In genomic region chr6:69185276-69185675, GRCh38 we compare ENCODE assay signal across 28 cellular contexts.
"Had no signal": no experiment of that assay in that cellular context is flagged by ENCODE, and none has a peak within 500 bp of the region (broad histone marks: within the 10 kb centered on the region; RNA-seq: fewer than 3 reads in every experiment).

No MANE protein-coding gene starts in this region.

- DNase-seq: stimulated activated CD4-positive, alpha-beta T cell treated with anti-CD3 and anti-CD28 coated beads, Interleukin-2, amount 100 ng/mL, for 48 hours; stimulated activated CD4-positive, alpha-beta T cell treated with anti-CD3 and anti-CD28 coated beads, Interleukin-4, amount 100 ng/mL, for 1 hour; stimulated activated CD4-positive, alpha-beta T cell treated with anti-CD3 and anti-CD28 coated beads, Interleukin-4, amount 100 ng/mL, for 24 hours; stimulated activated CD4-positive, alpha-beta T cell treated with anti-CD3 and anti-CD28 coated beads, Interleukin-4, amount 100 ng/mL, for 4 hours; stimulated activated CD8-positive, alpha-beta memory T cell treated with anti-CD3 and anti-CD28 coated beads, Interleukin-4, amount 100 ng/mL, for 48 hours; stimulated activated naive B cell treated with anti-CD40 and anti-IgM and Interleukin-4, amounts not matched to agents 10 μg/mL and 1 μg/mL and 100 μg/mL, for 72 hours; stimulated activated naive CD4-positive, alpha-beta T cell; stimulated activated naive CD4-positive, alpha-beta T cell treated with Interleukin-2 at 50 U/mL for 16 hours; stimulated activated naive CD8-positive, alpha-beta T cell treated with anti-CD3 and anti-CD28 coated beads, Interleukin-15, amount 100 ng/mL, for 72 hours; stimulated activated naive CD8-positive, alpha-beta T cell treated with anti-CD3 and anti-CD28 coated beads, Interleukin-15, Interleukin-2, amounts not matched to agents 100 U/mL and 50 U/mL, for 24 hours; stomach; substantia nigra; testis; thyroid gland; tibial artery; transverse colon; trophoblast cell; upper lobe of left lung; upper lobe of right lung; uterus had no signal

- H3K27ac ChIP-seq: stomach, suprapubic skin, testis, thoracic aorta, thyroid gland, tibial artery, tibial nerve, transverse colon, upper lobe of left lung, upper lobe of right lung, uterus, vagina had no signal

- H3K27ac Mint-ChIP-seq: stimulated activated effector memory CD8-positive, alpha-beta T cell treated with anti-CD3 and anti-CD28 coated beads, Interleukin-12 subunit alpha, Interleukin-12 subunit beta, amount 100 ng/mL, for 72 hours; stimulated activated memory B cell treated with anti-CD40 and anti-IgM and Interleukin-4, amounts not matched to agents 10 μg/mL and 1 μg/mL and 100 μg/mL, for 72 hours; stimulated activated naive B cell treated with anti-CD40 and anti-IgM and Interleukin-4, amounts not matched to agents 10 μg/mL and 1 μg/mL and 100 μg/mL, for 72 hours; stimulated activated naive CD8-positive, alpha-beta T cell treated with anti-CD3 and anti-CD28 coated beads, Interleukin-15, amount 100 ng/mL, for 72 hours; stimulated activated naive CD8-positive, alpha-beta T cell treated with anti-CD3 and anti-CD28 coated beads, Interleukin-15, Interleukin-2, amounts not matched to agents 100 ng/mL and 50 ng/mL, for 24 hours; type B pancreatic cell had no signal

- H3K36me3 ChIP-seq: stomach, suprapubic skin, thoracic aorta, thyroid gland, tibial artery, tibial nerve, transverse colon, upper lobe of left lung, upper lobe of right lung, uterus, vagina had no signal

- H3K9me3 ChIP-seq: suprapubic skin, testis, thoracic aorta, thyroid gland, tibial artery, tibial nerve, transverse colon, upper lobe of left lung, upper lobe of right lung, uterus, vagina had no signal

- H3K4me3 ChIP-seq: stomach, suprapubic skin, testis, thoracic aorta, thyroid gland, tibial artery, tibial nerve, transverse colon, upper lobe of left lung, upper lobe of right lung, uterus, vagina had no signal

- H3K9me3 Mint-ChIP-seq: stimulated activated memory B cell treated with anti-CD40 and anti-IgM and Interleukin-4, amounts not matched to agents 10 μg/mL and 1 μg/mL and 100 μg/mL, for 72 hours; stimulated activated naive B cell treated with anti-CD40 and anti-IgM and Interleukin-4, amounts not matched to agents 10 μg/mL and 1 μg/mL and 100 μg/mL, for 72 hours; stimulated activated naive CD8-positive, alpha-beta T cell treated with anti-CD3 and anti-CD28 coated beads, Interleukin-15, amount 100 ng/mL, for 72 hours; stimulated activated naive CD8-positive, alpha-beta T cell treated with anti-CD3 and anti-CD28 coated beads, Interleukin-15, Interleukin-2, amounts not matched to agents 100 ng/mL and 50 ng/mL, for 24 hours had no signal

- H3K4me1 ChIP-seq: stomach, suprapubic skin, testis, thyroid gland, tibial artery, tibial nerve, transverse colon, upper lobe of left lung, upper lobe of right lung, uterus, vagina had no signal

- H3K4me3 Mint-ChIP-seq: stimulated activated effector memory CD8-positive, alpha-beta T cell treated with anti-CD3 and anti-CD28 coated beads, Interleukin-12 subunit alpha, Interleukin-12 subunit beta, amount 100 ng/mL, for 72 hours; stimulated activated memory B cell treated with anti-CD40 and anti-IgM and Interleukin-4, amounts not matched to agents 10 μg/mL and 1 μg/mL and 100 μg/mL, for 72 hours; stimulated activated naive B cell treated with anti-CD40 and anti-IgM and Interleukin-4, amounts not matched to agents 10 μg/mL and 1 μg/mL and 100 μg/mL, for 72 hours; stimulated activated naive CD8-positive, alpha-beta T cell treated with anti-CD3 and anti-CD28 coated beads, Interleukin-15, amount 100 ng/mL, for 72 hours; stimulated activated naive CD8-positive, alpha-beta T cell treated with anti-CD3 and anti-CD28 coated beads, Interleukin-15, Interleukin-2, amounts not matched to agents 100 ng/mL and 50 ng/mL, for 24 hours; type B pancreatic cell had no signal

- H3K4me1 Mint-ChIP-seq: stimulated activated effector memory CD8-positive, alpha-beta T cell treated with anti-CD3 and anti-CD28 coated beads, Interleukin-12 subunit alpha, Interleukin-12 subunit beta, amount 100 ng/mL, for 72 hours; stimulated activated memory B cell treated with anti-CD40 and anti-IgM and Interleukin-4, amounts not matched to agents 10 μg/mL and 1 μg/mL and 100 μg/mL, for 72 hours; stimulated activated naive B cell treated with anti-CD40 and anti-IgM and Interleukin-4, amounts not matched to agents 10 μg/mL and 1 μg/mL and 100 μg/mL, for 72 hours; stimulated activated naive CD8-positive, alpha-beta T cell treated with anti-CD3 and anti-CD28 coated beads, Interleukin-15, amount 100 ng/mL, for 72 hours had no signal

- H3K36me3 Mint-ChIP-seq: stimulated activated effector memory CD8-positive, alpha-beta T cell treated with anti-CD3 and anti-CD28 coated beads, Interleukin-12 subunit alpha, Interleukin-12 subunit beta, amount 100 ng/mL, for 72 hours; stimulated activated memory B cell treated with anti-CD40 and anti-IgM and Interleukin-4, amounts not matched to agents 10 μg/mL and 1 μg/mL and 100 μg/mL, for 72 hours; stimulated activated naive B cell treated with anti-CD40 and anti-IgM and Interleukin-4, amounts not matched to agents 10 μg/mL and 1 μg/mL and 100 μg/mL, for 72 hours; type B pancreatic cell had no signal

- H3K27me3 ChIP-seq: stomach, suprapubic skin, testis, thyroid gland, tibial artery, tibial nerve, transverse colon, upper lobe of left lung, upper lobe of right lung, uterus, vagina had no signal

- H3K27me3 Mint-ChIP-seq: stimulated activated memory B cell treated with anti-CD40 and anti-IgM and Interleukin-4, amounts not matched to agents 10 μg/mL and 1 μg/mL and 100 μg/mL, for 72 hours; stimulated activated naive B cell treated with anti-CD40 and anti-IgM and Interleukin-4, amounts not matched to agents 10 μg/mL and 1 μg/mL and 100 μg/mL, for 72 hours; stimulated activated naive CD8-positive, alpha-beta T cell treated with anti-CD3 and anti-CD28 coated beads, Interleukin-15, amount 100 ng/mL, for 72 hours; stimulated activated naive CD8-positive, alpha-beta T cell treated with anti-CD3 and anti-CD28 coated beads, Interleukin-15, Interleukin-2, amounts not matched to agents 100 ng/mL and 50 ng/mL, for 24 hours; type B pancreatic cell had no signal
